In the genomic region with DNA sequence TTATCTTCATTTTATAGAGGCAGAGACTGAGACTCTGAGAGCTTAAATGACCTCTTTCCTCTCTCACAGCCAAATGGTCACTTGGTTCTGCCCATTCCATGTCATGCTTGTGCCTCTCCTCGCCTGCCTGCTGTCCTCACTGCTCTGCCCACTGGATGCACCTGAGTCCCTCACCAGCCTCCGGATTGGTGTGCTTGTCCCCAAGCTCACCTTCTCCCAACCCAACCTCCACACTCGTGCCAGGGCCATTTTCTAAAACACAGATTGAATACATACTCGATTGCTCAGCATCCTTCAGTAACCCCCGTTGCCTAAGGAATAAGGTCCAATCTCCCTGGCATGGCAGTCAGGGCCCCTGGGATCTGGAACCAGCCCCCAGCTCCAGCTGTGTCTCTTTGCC, we compare ENCODE assay signal across 14 cellular contexts. TPM values are rescaled to one million over a fixed set of nuclear protein-coding genes. Genes with fewer than 3 reads are reported as not detected.
A peak's percentile ranks its signal among the peaks of the same experiment; 100 is the strongest.
DNase-seq lines count a peak whose midpoint lies in the region; ATAC-seq and TF ChIP-seq lines count a peak whose summit lies in the region.
"Had no signal": no experiment of that assay in that cellular context is flagged by ENCODE, and none has a peak within 500 bp of the region (broad histone marks: within the 10 kb centered on the region; RNA-seq: fewer than 3 reads in every experiment).

No MANE protein-coding gene starts in this region.

- intact Hi-C loops in natural killer cell (cut with micrococcal nuclease): no loop called here
- intact Hi-C loops in upper lobe of right lung (cut with DNase I): no loop called here
- intact Hi-C loops in thyroid gland (cut with DNase I): no loop called here

- no peaks in the 10 kb centered on the region for H3K36me3 ChIP-seq in neuronal stem cell (replicated peaks in 1 of 2; ENCODE audit: control insufficient read depth in 2 of 2, insufficient read depth in 2 of 2, low read length in 2 of 2)
- H3K36me3 ChIP-seq in upper lobe of right lung: no peaks in the 10 kb centered on the region
- H3K36me3 ChIP-seq in thyroid gland: no peaks in the 10 kb centered on the region

- H3K4me3 ChIP-seq in neuronal stem cell (ENCODE audit: low read length in 2 of 2) (no peak overlapping the region), upper lobe of right lung (no peak overlapping the region), thyroid gland (replicated peaks in 1 of 3) (no peak overlapping the region)
- H3K4me3 ChIP-seq: GM23248 had no signal

- no peak overlapping the region for H2BK5ac ChIP-seq in neuronal stem cell (ENCODE audit: low read length)

- no peaks in the 10 kb centered on the region for H3K9me3 ChIP-seq in neuronal stem cell (replicated peaks in 1 of 2; ENCODE audit: control insufficient read depth in 2 of 2, insufficient read depth in 1 of 2, low read depth in 1 of 2, low read length in 2 of 2)
- H3K9me3 ChIP-seq in upper lobe of right lung: no peaks in the 10 kb centered on the region
- no peaks in the 10 kb centered on the region for H3K9me3 ChIP-seq in thyroid gland
- H3K9me3 ChIP-seq: Caco-2 had no signal

- H3K4me3 Mint-ChIP-seq in natural killer cell treated with Interleukin-12 subunit alpha and Interleukin-12 subunit beta and Interleukin-15 and Interleukin-18, amount 100 ng/mL, for 72 hours: no peak overlapping the region
- no peak overlapping the region for H3K4me3 Mint-ChIP-seq in natural killer cell
- H3K4me3 Mint-ChIP-seq: CD4-positive, alpha-beta memory T cell had no signal

- no peak overlapping the region for H3K9ac ChIP-seq in neuronal stem cell (ENCODE audit: low read depth, low read length, poor library complexity)
- H3K9ac ChIP-seq: GM23248 had no signal

- no peak overlapping the region for H2BK120ac ChIP-seq in neuronal stem cell (ENCODE audit: low read depth, low read length)

- no peak overlapping the region for H3K14ac ChIP-seq in neuronal stem cell (ENCODE audit: low read length)

- no peaks in the 10 kb centered on the region for H3K4me1 Mint-ChIP-seq in natural killer cell treated with Interleukin-12 subunit alpha and Interleukin-12 subunit beta and Interleukin-15 and Interleukin-18, amount 100 ng/mL, for 72 hours (ENCODE audit: low read depth in 2 of 2)
- no peaks in the 10 kb centered on the region for H3K4me1 Mint-ChIP-seq in natural killer cell

- H2BK12ac ChIP-seq in neuronal stem cell (ENCODE audit: low read length): no peak overlapping the region

- no peaks in the 10 kb centered on the region for H3K9me3 Mint-ChIP-seq in natural killer cell treated with Interleukin-12 subunit alpha and Interleukin-12 subunit beta and Interleukin-15 and Interleukin-18, amount 100 ng/mL, for 72 hours
- no peaks in the 10 kb centered on the region for H3K9me3 Mint-ChIP-seq in natural killer cell
- H3K9me3 Mint-ChIP-seq: CD4-positive, alpha-beta memory T cell had no signal

- H3K79me1 ChIP-seq in neuronal stem cell (ENCODE audit: low read depth, low read length): no peaks in the 10 kb centered on the region

- no peak overlapping the region for H3K23ac ChIP-seq in neuronal stem cell (ENCODE audit: low read depth, low read length, poor library complexity)

- no peaks in the 10 kb centered on the region for H3K36me3 Mint-ChIP-seq in natural killer cell treated with Interleukin-12 subunit alpha and Interleukin-12 subunit beta and Interleukin-15 and Interleukin-18, amount 100 ng/mL, for 72 hours
- no peaks in the 10 kb centered on the region for H3K36me3 Mint-ChIP-seq in natural killer cell
- H3K36me3 Mint-ChIP-seq: CD4-positive, alpha-beta memory T cell had no signal

- H2AFZ ChIP-seq in neuronal stem cell (ENCODE audit: low read length): no peak overlapping the region
- H2AFZ ChIP-seq: GM23248 had no signal

- WGBS in neuronal stem cell (ENCODE audit: extremely low coverage in 2 of 2, insufficient read length in 2 of 2, insufficient replicate concordance in 1 of 2), 2 donors: no CpG with 5 or more reads among the region's 5 CpGs
- whole genome bisulfite sequencing in thyroid gland, 2 donors: 89 to 91% methylated on average over 5 of the region's 5 CpGs

- no peak overlapping the region for H4K91ac ChIP-seq in neuronal stem cell (ENCODE audit: low read depth, low read length, poor library complexity)

- peaks cover 33 to 40% of the 10 kb centered on the region in 2 donors for H3K27me3 Mint-ChIP-seq in natural killer cell treated with Interleukin-12 subunit alpha and Interleukin-12 subunit beta and Interleukin-15 and Interleukin-18, amount 100 ng/mL, for 72 hours
- H3K27me3 Mint-ChIP-seq in natural killer cell (ENCODE audit: low read depth in 2 of 2): peaks cover 19 to 22% of the 10 kb centered on the region in 2 donors

- DNase-seq in natural killer cell treated with Interleukin-12 subunit alpha and Interleukin-12 subunit beta and Interleukin-15 and Interleukin-18, amount 100 ng/mL, for 72 hours (ENCODE audit: low spot score): peak; percentile 59
- DNase-seq in natural killer cell (no peak), neuronal stem cell (ENCODE audit: low spot score) (no peak), upper lobe of right lung (peak; percentile 40), thyroid gland (no peak)
- DNase-seq: C1 segment of cervical spinal cord; Caco-2; CD4-positive, alpha-beta memory T cell; DMS153; DND-41; GM23248; H7; HCEC 1CT had no signal

- no peak overlapping the region for H3K4ac ChIP-seq in neuronal stem cell (ENCODE audit: low read length)

- no peak overlapping the region for H3K4me2 ChIP-seq in neuronal stem cell (ENCODE audit: insufficient read depth, low read length, poor library complexity, severe bottlenecking)

- no peak overlapping the region for H3K27ac ChIP-seq in neuronal stem cell (replicated peaks; ENCODE audit: low read length)
- H3K27ac ChIP-seq in upper lobe of right lung: no peak overlapping the region
- no peak overlapping the region for H3K27ac ChIP-seq in thyroid gland
- H3K27ac ChIP-seq: GM23248 had no signal

- TF ChIP-seq POLR2A in thyroid gland (IDR thresholded peaks at IDR 0.05): no peak

- ATAC-seq in natural killer cell treated with Interleukin-12 subunit alpha and Interleukin-12 subunit beta and Interleukin-15 and Interleukin-18, amount 100 ng/mL, for 72 hours: no peak
- ATAC-seq in natural killer cell (no peak), upper lobe of right lung (no peak), HG03469 (IDR thresholded peaks at IDR 0.05; ENCODE audit: unreplicated experiment) (no peak)

- H2AK5ac ChIP-seq in neuronal stem cell (ENCODE audit: low read depth, low read length): peak overlapping the region; percentile 15

- peaks cover 0 to 17% of the 10 kb centered on the region in 2 donors for H3K4me1 ChIP-seq in neuronal stem cell (ENCODE audit: control insufficient read depth in 2 of 2, insufficient read depth in 1 of 2, low read depth in 1 of 2, low read length in 2 of 2)
- H3K4me1 ChIP-seq in upper lobe of right lung: no peaks in the 10 kb centered on the region
- no peaks in the 10 kb centered on the region for H3K4me1 ChIP-seq in thyroid gland
- H3K4me1 ChIP-seq: Caco-2 had no signal

- no peak overlapping the region for H4K8ac ChIP-seq in neuronal stem cell (ENCODE audit: low read depth, low read length)

- H3K27me3 ChIP-seq in neuronal stem cell (ENCODE audit: control insufficient read depth in 3 of 3, insufficient read depth in 3 of 3, low read depth in 1 of 3, low read length in 3 of 3) (peaks cover 0 to 46% (median 0%) of the 10 kb centered on the region in 3 experiments), upper lobe of right lung (peaks cover 13% of the 10 kb centered on the region), thyroid gland (no peaks in the 10 kb centered on the region)

- TF ChIP-seq CTCF in natural killer cell (IDR thresholded peaks at IDR 0.05) (no peak), upper lobe of right lung (IDR thresholded peaks at IDR 0.05) (no peak), thyroid gland (IDR thresholded peaks at IDR 0.05) (no peak)

- H3K18ac ChIP-seq in neuronal stem cell (ENCODE audit: low read length): no peak overlapping the region

- no peak overlapping the region for H3K27ac Mint-ChIP-seq in natural killer cell treated with Interleukin-12 subunit alpha and Interleukin-12 subunit beta and Interleukin-15 and Interleukin-18, amount 100 ng/mL, for 72 hours
- H3K27ac Mint-ChIP-seq in natural killer cell: no peak overlapping the region
- H3K27ac Mint-ChIP-seq: CD4-positive, alpha-beta memory T cell had no signal

- no peak overlapping the region for H2BK15ac ChIP-seq in neuronal stem cell (ENCODE audit: low read length)

RNA-seq across cellular contexts. Expression of a gene that starts 28.4 kb away (rescaled TPM):
- 1 to 10 TPM; 2.3 to 2.6 TPM for total RNA-seq in natural killer cell treated with Interleukin-12 subunit alpha and Interleukin-12 subunit beta and Interleukin-15 and Interleukin-18, amount 100 ng/mL, for 72 hours
- 10 to 100 TPM in 1 of 3 donors, 1 to 10 TPM in 2; 5.8 to 18.8 (median 7.8) TPM for total RNA-seq in natural killer cell
- 36.8 TPM for polyA plus RNA-seq in neuronal stem cell (2013, experiment 1 of 2)
- 36.7 TPM for polyA plus RNA-seq in neuronal stem cell (2013, experiment 2 of 2)
- total RNA-seq in upper lobe of right lung: 10.4 TPM
- total RNA-seq in thyroid gland: 1 to 10 TPM in 3 of 4 donors, under 1 TPM in 1; 0.94 to 5.3 (median 2.3) TPM

Comparison
In these comparisons a context has a peak if more than half of its experiments do, and no peak if none do; other contexts are left out.
1. DNase-seq: peak in natural killer cell treated with Interleukin-12 subunit alpha and Interleukin-12 subunit beta and Interleukin-15 and Interleukin-18, amount 100 ng/mL, for 72 hours (single experiment) and upper lobe of right lung (single experiment); none in natural killer cell (single experiment), neuronal stem cell (single experiment) and thyroid gland (0 of 2).